Comparison of ENCODE assay signal across 8 cellular contexts in the genomic region with DNA sequence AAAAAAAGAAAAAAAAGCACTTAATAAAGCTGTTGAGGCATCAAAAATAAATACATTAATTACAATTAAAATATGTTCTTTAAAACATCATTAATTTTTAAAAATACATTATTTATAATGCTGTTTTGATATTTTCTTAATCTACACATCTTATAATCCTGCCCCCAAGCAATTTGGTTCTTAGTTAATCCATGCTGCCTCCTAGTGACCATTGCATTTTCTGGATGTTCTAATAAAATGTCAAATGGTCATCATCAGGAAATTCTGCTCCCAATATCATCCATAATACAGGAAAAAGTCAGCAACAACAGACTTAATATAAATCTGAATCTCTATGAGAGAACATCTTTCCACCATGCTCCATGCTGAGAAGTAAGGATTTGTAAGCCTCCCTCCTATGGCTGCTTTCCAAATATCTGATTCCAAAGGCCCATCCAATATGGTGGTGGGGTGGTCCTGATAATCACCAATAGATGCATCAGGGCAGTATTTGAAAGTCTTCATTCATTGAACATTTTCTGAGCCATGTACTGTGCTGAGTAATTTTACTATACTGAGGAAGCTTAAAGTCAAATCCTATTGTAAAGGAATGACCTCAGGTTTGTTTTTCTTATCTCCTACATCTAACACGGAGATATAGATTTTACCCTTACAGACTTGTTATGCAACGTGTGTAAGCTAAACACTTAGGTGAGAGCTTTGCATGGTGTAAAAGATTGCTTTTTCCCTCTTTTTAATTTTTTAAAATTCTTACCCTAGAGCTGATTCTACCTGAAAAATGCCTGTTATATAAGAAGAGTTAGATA.
A peak's percentile ranks its signal among the peaks of the same experiment; 100 is the strongest.
DNase-seq lines count a peak whose midpoint lies in the region; ATAC-seq and TF ChIP-seq lines count a peak whose summit lies in the region.

No MANE protein-coding gene starts in this region.

- in situ Hi-C loops in gastrocnemius medialis (cut with MboI; ENCODE audit: low sequenced_read_pairs in 4 of 4): loop anchor here in 1 of 4 donors (25.0 kb wide), 2 partner anchors 516 to 816 kb away; no protein-coding TSS in a partner anchor

- DNase-seq in AG09319 (ENCODE audit: extremely low read depth, low read depth) (no peak), HT-29 (ENCODE audit: low spot score) (peak; percentile 82), astrocyte of the hippocampus (ENCODE audit: low read depth, low spot score) (peak; percentile 44), left lung (no peak), NCI-H1436 (lab: John Stamatoyannopoulos, UW) (no peak), gastrocnemius medialis (no peak), NOMO-1 treated with dmso at 0.1 percent for 144 hours (lab: John Stamatoyannopoulos, UW; ENCODE audit: unreplicated experiment) (no peak)
- DNase-seq in activated CD4-positive, alpha-beta T cell treated with anti-CD3 and anti-CD28 coated beads, Interleukin-2, amount 50 U/mL, for 4 hours: no peak

- H3K27me3 ChIP-seq in left lung (no peaks in the 10 kb centered on the region), gastrocnemius medialis (no peaks in the 10 kb centered on the region)

- H3K4me1 ChIP-seq in left lung (no peaks in the 10 kb centered on the region), gastrocnemius medialis (no peaks in the 10 kb centered on the region)

- intact Hi-C loops in left lung (cut with DNase I): no loop called here
- intact Hi-C loops in gastrocnemius medialis (cut with DNase I; ENCODE audit: low total_unique reads): no loop called here

- ATAC-seq in left lung: peak; percentile 62
- ATAC-seq in gastrocnemius medialis: no peak

- H3K4me3 ChIP-seq in left lung: no peak overlapping the region
- no peak overlapping the region for H3K4me3 ChIP-seq in gastrocnemius medialis

- H3K9me3 ChIP-seq in left lung (peaks cover 0 to 5% of the 10 kb centered on the region in 2 donors), gastrocnemius medialis (no peaks in the 10 kb centered on the region)

- TF ChIP-seq CTCF in AG09319 (IDR thresholded peaks at IDR 0.05; ENCODE audit: low read depth, low read length) (peak; percentile 57), left lung (IDR thresholded peaks at IDR 0.05) (peak in 1 of 2 donors; percentile 45), gastrocnemius medialis (IDR thresholded peaks at IDR 0.05 in 4 of 5, conservative IDR thresholded peaks at IDR 0.05 in 1 of 5) (peak in 2 of 5 experiments; percentile 17 to 30)

- H3K36me3 ChIP-seq in left lung: no peaks in the 10 kb centered on the region
- no peaks in the 10 kb centered on the region for H3K36me3 ChIP-seq in gastrocnemius medialis

- no peak for TF ChIP-seq POLR2A in gastrocnemius medialis (IDR thresholded peaks at IDR 0.05)

- H3K27ac ChIP-seq in left lung: no peak overlapping the region
- H3K27ac ChIP-seq in gastrocnemius medialis: no peak overlapping the region

Comparison
In these comparisons a context has a peak if more than half of its experiments do, and no peak if none do; other contexts are left out.
1. DNase-seq: peak in HT-29 (single experiment) and astrocyte of the hippocampus (single experiment); none in AG09319 (single experiment), left lung (0 of 2), activated CD4-positive, alpha-beta T cell treated with anti-CD3 and anti-CD28 coated beads, Interleukin-2, amount 50 U/mL, for 4 hours (0 of 2), NCI-H1436 (single experiment), gastrocnemius medialis (0 of 2) and NOMO-1 treated with dmso at 0.1 percent for 144 hours (single experiment).